In genomic region chr6:40164345-40164755, GRCh38 we compare ENCODE assay signal across 14 cellular contexts.
DNase-seq lines count a peak whose midpoint lies in the region; ATAC-seq and TF ChIP-seq lines count a peak whose summit lies in the region.
"Had no signal": no experiment of that assay in that cellular context is flagged by ENCODE, and none has a peak within 500 bp of the region (broad histone marks: within the 10 kb centered on the region; RNA-seq: fewer than 3 reads in every experiment).

No MANE protein-coding gene starts in this region.

- no peaks in the 10 kb centered on the region for H3K36me3 ChIP-seq in MG63
- H3K36me3 ChIP-seq: brain microvascular endothelial cell, spleen had no signal

- no peak overlapping the region for H3K27ac ChIP-seq in right cardiac atrium (ENCODE audit: low read length)
- H3K27ac ChIP-seq: brain microvascular endothelial cell, SK-N-MC, spleen had no signal

- H3K4me3 ChIP-seq in MG63 (0 out of 2 replicates have a peak overlapping the region, but pooled peaks have one; percentile 12), right cardiac atrium (ENCODE audit: low read length) (no peak overlapping the region)
- H3K4me3 ChIP-seq: SK-N-MC, spleen had no signal

- H3K4me1 Mint-ChIP-seq in chondrocyte (ENCODE audit: low read depth) = no peaks in the 10 kb centered on the region
- H3K4me1 Mint-ChIP-seq: activated T-helper 17 cell treated with anti-CD3 and anti-CD28 coated beads, Interleukin-2, amount 50 U/mL, for 72 hours had no signal

- intact Hi-C loops in right cardiac atrium (cut with DNase I) = no loop called here

- no peak for TF ChIP-seq CTCF in chondrocyte (IDR thresholded peaks at IDR 0.05)

- H3K9me3 ChIP-seq in MG63 (no peaks in the 10 kb centered on the region), right cardiac atrium (ENCODE audit: control insufficient read depth, low read length) (no peaks in the 10 kb centered on the region)
- H3K9me3 ChIP-seq: spleen had no signal

- no peaks in the 10 kb centered on the region for H3K27me3 ChIP-seq in MG63
- no peaks in the 10 kb centered on the region for H3K27me3 ChIP-seq in right cardiac atrium (ENCODE audit: control insufficient read depth, insufficient read depth)
- H3K27me3 ChIP-seq: brain microvascular endothelial cell, spleen had no signal

- whole genome bisulfite sequencing in right cardiac atrium = 79% methylated on average over 8 of the region's 8 CpGs

- peaks cover 18% of the 10 kb centered on the region for H3K27me3 Mint-ChIP-seq in chondrocyte (ENCODE audit: low read depth)

- ATAC-seq in GM21515 (IDR thresholded peaks at IDR 0.05; ENCODE audit: unreplicated experiment) (no peak), HG02642 (IDR thresholded peaks at IDR 0.05; ENCODE audit: poor library complexity, unreplicated experiment) (no peak), right cardiac atrium (no peak)
- ATAC-seq: activated T-helper 17 cell treated with anti-CD3 and anti-CD28 coated beads, Interleukin-2, amount 50 U/mL, for 72 hours had no signal

- H3K4me1 ChIP-seq in right cardiac atrium (ENCODE audit: control insufficient read depth, insufficient read depth, low read length) = no peaks in the 10 kb centered on the region
- H3K4me1 ChIP-seq: spleen had no signal

- H3K27ac Mint-ChIP-seq in chondrocyte (ENCODE audit: unreplicated experiment) = no peak overlapping the region
- H3K27ac Mint-ChIP-seq: activated T-helper 17 cell treated with anti-CD3 and anti-CD28 coated beads, Interleukin-2, amount 50 U/mL, for 72 hours had no signal

- peak; percentile 2 for DNase-seq in EH (ENCODE audit: low read depth)
- DNase-seq in MG63 = peak; percentile 65
- peak; percentile 72 for DNase-seq in chondrocyte (ENCODE audit: low spot score)
- DNase-seq in occipital lobe (lab: John Stamatoyannopoulos, UW) = peak; percentile 76
- DNase-seq in right cardiac atrium = no peak
- no peak for DNase-seq in NCI-H2029 treated with DMSO at 0.1 percent for 48 hours (lab: John Stamatoyannopoulos, UW)
- DNase-seq: activated CD4-positive, alpha-beta T cell treated with anti-CD3 and anti-CD28 coated beads for 4 hours; brain microvascular endothelial cell; NCI-H446; spleen had no signal

- no peaks in the 10 kb centered on the region for H3K36me3 Mint-ChIP-seq in chondrocyte (ENCODE audit: low read depth)

- no peak overlapping the region for H3K4me3 Mint-ChIP-seq in chondrocyte (ENCODE audit: unreplicated experiment)
- H3K4me3 Mint-ChIP-seq: activated T-helper 17 cell treated with anti-CD3 and anti-CD28 coated beads, Interleukin-2, amount 50 U/mL, for 72 hours had no signal

- H3K9me3 Mint-ChIP-seq in chondrocyte (ENCODE audit: low read depth) = no peaks in the 10 kb centered on the region
- H3K9me3 Mint-ChIP-seq: activated T-helper 17 cell treated with anti-CD3 and anti-CD28 coated beads, Interleukin-2, amount 50 U/mL, for 72 hours had no signal

Comparison
In these comparisons a context has a peak if more than half of its experiments do, and no peak if none do; other contexts are left out.
1. DNase-seq: peak in EH (single experiment), MG63 (single experiment), chondrocyte (single experiment) and occipital lobe (single experiment); none in right cardiac atrium (0 of 3) and NCI-H2029 treated with DMSO at 0.1 percent for 48 hours (single experiment).